Comparison of ENCODE assay signal across 1 cellular context in the genomic region with DNA sequence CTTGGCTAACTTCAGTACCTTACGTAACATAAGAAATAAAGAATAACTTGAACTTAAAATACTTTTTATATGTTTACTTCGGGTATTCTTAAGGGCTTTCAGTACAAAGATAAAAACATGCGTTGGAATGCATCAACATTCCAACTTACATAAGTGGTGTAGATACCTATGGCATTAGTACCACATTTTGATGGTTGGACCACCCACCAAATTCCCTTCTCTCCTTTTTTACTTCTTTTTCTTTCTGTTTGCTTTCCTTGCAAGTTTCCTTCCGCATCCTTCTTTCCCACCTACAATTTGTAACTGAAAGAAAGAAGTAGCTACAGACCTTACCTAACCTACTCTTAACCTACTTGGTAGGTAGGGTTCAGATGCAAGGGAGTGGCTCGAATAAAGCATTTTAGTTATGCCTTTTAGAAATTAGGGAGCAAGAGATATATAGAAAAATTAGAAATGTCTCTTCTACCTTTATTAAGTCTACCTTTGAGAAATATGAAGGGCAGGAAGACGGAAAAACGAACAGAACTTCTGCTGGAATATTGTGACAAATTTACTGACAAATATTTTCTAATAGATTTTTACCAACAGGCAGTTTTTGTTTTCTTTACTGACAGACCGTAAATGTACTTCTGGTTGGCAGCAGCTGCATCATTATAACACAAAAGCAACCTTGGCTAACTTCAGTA.
TF ChIP-seq lines count a peak whose summit lies in the region.

No MANE protein-coding gene starts in this region.

TF ChIP-seq in SK-N-SH treated with all-trans-retinoic acid at 6 μM for 48 hours, 23 proteins besides CTCF, POLR2A, EP300 and RAD21 (continued from another document):
- TF ChIP-seq, protein P1, sequence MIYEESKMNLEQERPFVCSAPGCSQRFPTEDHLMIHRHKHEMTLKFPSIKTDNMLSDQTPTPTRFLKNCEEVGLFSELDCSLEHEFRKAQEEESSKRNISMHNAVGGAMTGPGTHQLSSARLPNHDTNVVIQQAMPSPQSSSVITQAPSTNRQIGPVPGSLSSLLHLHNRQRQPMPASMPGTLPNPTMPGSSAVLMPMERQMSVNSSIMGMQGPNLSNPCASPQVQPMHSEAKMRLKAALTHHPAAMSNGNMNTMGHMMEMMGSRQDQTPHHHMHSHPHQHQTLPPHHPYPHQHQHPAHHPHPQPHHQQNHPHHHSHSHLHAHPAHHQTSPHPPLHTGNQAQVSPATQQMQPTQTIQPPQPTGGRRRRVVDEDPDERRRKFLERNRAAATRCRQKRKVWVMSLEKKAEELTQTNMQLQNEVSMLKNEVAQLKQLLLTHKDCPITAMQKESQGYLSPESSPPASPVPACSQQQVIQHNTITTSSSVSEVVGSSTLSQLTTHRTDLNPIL (CRISPR knock-in tag; IDR thresholded peaks at IDR 0.05; ENCODE audit: low read depth), result no peak
- TF ChIP-seq RARB (CRISPR knock-in tag; IDR thresholded peaks at IDR 0.05), result no peak
